8 cellular contexts compared by ENCODE assay signal in the genomic region with DNA sequence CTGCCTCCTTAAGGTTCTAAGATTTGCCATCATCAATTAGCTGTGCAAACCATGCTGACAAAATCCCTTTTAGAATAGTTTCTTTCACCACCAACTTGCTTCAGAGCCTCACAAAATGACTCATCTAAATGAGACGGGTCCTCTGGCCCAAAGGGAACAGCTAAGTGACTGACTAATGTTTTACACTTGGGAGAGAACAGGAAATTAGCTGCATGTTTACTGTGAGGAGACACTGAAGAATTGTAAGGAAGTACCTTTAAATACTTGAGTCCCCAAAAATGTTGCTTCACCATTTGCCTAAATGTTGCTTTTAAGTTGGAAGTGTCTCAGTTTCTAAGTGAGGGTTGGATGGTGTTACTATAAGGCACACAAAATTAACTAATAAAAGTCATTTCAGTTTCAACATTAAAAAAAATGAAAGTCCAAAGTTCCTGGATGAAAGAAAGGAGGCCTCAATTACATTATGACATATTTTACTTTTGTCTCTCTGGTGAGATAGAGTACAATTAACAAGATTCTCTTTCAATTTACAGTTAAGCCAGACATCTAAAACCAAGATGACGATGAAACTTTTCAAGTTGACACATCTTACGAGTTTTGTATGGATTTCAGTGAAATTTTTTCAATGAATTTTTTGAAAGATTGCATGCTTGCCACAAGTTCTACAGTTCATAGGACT.
DNase-seq lines count a peak whose midpoint lies in the region; ATAC-seq, FAIRE-seq and TF ChIP-seq lines count a peak whose summit lies in the region.

No MANE protein-coding gene starts in this region.

- no peaks in the 10 kb centered on the region for H3K79me2 ChIP-seq in GM12878 (ENCODE audit: control insufficient read depth, insufficient read depth, low read length)

- H3K4me3 ChIP-seq in GM12878 = no peak overlapping the region

- no peak for TF ChIP-seq RAD21 in GM12878 (IDR thresholded peaks at IDR 0.05; ENCODE audit: insufficient read depth, low read depth, low read length)

- BruUV-seq in GM12878 (replicated peaks; lab: Mats Ljungman, UMichigan) = no TSS peak

- POLR2A ChIA-PET in GM12878 (lab: Charles Lee) = no interaction called here

- no peaks in the 10 kb centered on the region for H3K36me3 Mint-ChIP-seq in osteocyte (ENCODE audit: unreplicated experiment)

- H3K4me1 ChIP-seq in GM12878 (ENCODE audit: control insufficient read depth, insufficient read depth, low read length) = no peaks in the 10 kb centered on the region

- WGBS in GM12878 (ENCODE audit: insufficient coverage, insufficient replicate concordance, low lambda C conversion rate, missing lambda C conversion rate) = 22% methylated on average over 3 of the region's 3 CpGs

- no peak overlapping the region for H3K27ac ChIP-seq in GM12878 (ENCODE audit: control insufficient read depth, insufficient read depth)

- intact Hi-C loops in GM12878 (cut with micrococcal nuclease; ENCODE audit: unreplicated experiment) = loop anchor here (1.0 to 10.0 kb wide), 3 partner anchors 15 to 210 kb away; no protein-coding TSS in a partner anchor

- no peak overlapping the region for H3K4me3 Mint-ChIP-seq in osteocyte (ENCODE audit: unreplicated experiment)

- no peaks in the 10 kb centered on the region for H3K27me3 Mint-ChIP-seq in osteocyte (ENCODE audit: unreplicated experiment)

- CTCF ChIA-PET in GM12878 (lab: Yijun Ruan, JAX) = interaction anchor here (0.7 to 1.5 kb wide), 5 partner anchors 17 to 221 kb away, joined by 3 to 6 read pairs (median 5); no protein-coding TSS in a partner anchor

- SMC1A ChIA-PET in GM12878 (lab: Charles Lee; ENCODE audit: uncharacterized antibody, unreplicated experiment) = interaction anchor here (0.8 to 2.4 kb wide), 13 partner anchors 10 to 249 kb away, joined by 3 to 11 read pairs (median 5); no protein-coding TSS in a partner anchor

- no peaks in the 10 kb centered on the region; a peak in 1 of 4 replicates for H3K27me3 ChIP-seq in GM12878 (replicated peaks in 1 of 2; ENCODE audit: control insufficient read depth in 2 of 2, insufficient read depth in 2 of 2, low read length in 1 of 2)

- no peak for TF ChIP-seq CTCF in GM12878 (IDR thresholded peaks at IDR 0.05 in 2 of 3, conservative IDR thresholded peaks at IDR 0.05 in 1 of 3; ENCODE audit: control insufficient read depth in 2 of 3, extremely low read depth in 1 of 3, insufficient read depth in 1 of 3, low read depth in 3 of 3, low read length in 3 of 3)
- no peak for TF ChIP-seq CTCF in osteocyte (IDR thresholded peaks at IDR 0.05)

- no peak overlapping the region for H3K4me2 ChIP-seq in GM12878 (ENCODE audit: control insufficient read depth, insufficient read depth)

- H4K20me1 ChIP-seq in GM12878 (ENCODE audit: control insufficient read depth, insufficient read depth) = no peaks in the 10 kb centered on the region

- no peak for TF ChIP-seq POLR2A in GM12878 (IDR thresholded peaks at IDR 0.05; ENCODE audit: low read depth, low read length)

- RAD21 ChIA-PET in GM12878 (lab: Charles Lee; ENCODE audit: unreplicated experiment) = interaction anchor here (0.6 to 3.1 kb wide), 9 partner anchors 9 to 253 kb away, joined by 3 to 17 read pairs (median 3); no protein-coding TSS in a partner anchor

- peaks cover 50% of the 10 kb centered on the region for H3K4me1 Mint-ChIP-seq in osteocyte (ENCODE audit: unreplicated experiment)

- H3K9ac ChIP-seq in GM12878 (ENCODE audit: control insufficient read depth, insufficient read depth, low read length) = no peak overlapping the region

- H2AFZ ChIP-seq in GM12878 (ENCODE audit: control insufficient read depth, low read depth, low read length) = peak overlapping the region; percentile 24

- in situ Hi-C loops in GM12878 (cut with MboI) = no loop called here

- ATAC-seq in HG03575 (IDR thresholded peaks at IDR 0.05; ENCODE audit: extremely low read depth, insufficient number of reproducible peaks, low FRiP score, unreplicated experiment) (peak; percentile 73), GM12878 (peak; percentile 93), HG03095 (IDR thresholded peaks at IDR 0.05; ENCODE audit: unreplicated experiment) (no peak)

- H3K27ac Mint-ChIP-seq in osteocyte (ENCODE audit: unreplicated experiment) = peak overlapping the region; percentile 81

- TF ChIP-seq EP300 in GM12878 (IDR thresholded peaks at IDR 0.05; ENCODE audit: borderline replicate concordance in 1 of 2, control insufficient read depth in 1 of 2, low read depth in 2 of 2, low read length in 2 of 2) = peak in 1 of 2 experiments; percentile 62; a peak in 1 of 4 replicates

- no peak for FAIRE-seq in GM12878 (lab: Jason Lieb, UNC)

- no peaks in the 10 kb centered on the region for H3K9me3 ChIP-seq in GM12878 (replicated peaks; ENCODE audit: control insufficient read depth, insufficient read depth, low read length)

- H3K36me3 ChIP-seq in GM12878 (ENCODE audit: control insufficient read depth in 2 of 2, insufficient read depth in 2 of 2, low read length in 1 of 2) = no peaks in the 10 kb centered on the region

- peak; percentile 13 for DNase-seq in stimulated activated CD4-positive, alpha-beta T cell treated with anti-CD3 and anti-CD28 coated beads, Interleukin-15, amount 100 ng/mL, for 24 hours
- no peak for DNase-seq in stimulated activated CD4-positive, alpha-beta T cell treated with anti-CD3 and anti-CD28 coated beads, Interleukin-2, amount 100 ng/mL, for 48 hours
- DNase-seq in GM12878 (ENCODE audit: low read depth, low spot score) (peak; percentile 63), osteocyte (ENCODE audit: extremely low spot score, unreplicated experiment) (no peak), nucleus accumbens (lab: John Stamatoyannopoulos, UW) (no peak)
- no peak for DNase-seq in stimulated activated naive CD4-positive, alpha-beta T cell treated with Interleukin-2 at 50 U/mL for 16 hours (lab: John Stamatoyannopoulos, UW)

- H3K9me3 Mint-ChIP-seq in osteocyte (ENCODE audit: unreplicated experiment) = no peaks in the 10 kb centered on the region

TF ChIP-seq in GM12878, 131 proteins besides CTCF, POLR2A, EP300 and RAD21 (continues in another document):
- 0 out of 2 replicates have a peak, but pooled peaks have one; percentile 11 for TF ChIP-seq PAX5 (IDR thresholded peaks at IDR 0.05; ENCODE audit: borderline replicate concordance, low read depth, low read length)
- TF ChIP-seq BACH1 (IDR thresholded peaks at IDR 0.05; ENCODE audit: borderline replicate concordance) = peak; percentile 35; the same call in 1 of the 2 replicates
- TF ChIP-seq EED (IDR thresholded peaks at IDR 0.05; ENCODE audit: low read depth) = 0 out of 2 replicates have a peak, but pooled peaks have one; percentile 43
- no peak for TF ChIP-seq RAD51 (IDR thresholded peaks at IDR 0.05)
- peak; percentile 43 for TF ChIP-seq MEF2B (IDR thresholded peaks at IDR 0.05; ENCODE audit: partially characterized antibody, poor library complexity, severe bottlenecking)
- peak; percentile 90 for TF ChIP-seq DPF2 (IDR thresholded peaks at IDR 0.05)
- TF ChIP-seq, protein P1, sequence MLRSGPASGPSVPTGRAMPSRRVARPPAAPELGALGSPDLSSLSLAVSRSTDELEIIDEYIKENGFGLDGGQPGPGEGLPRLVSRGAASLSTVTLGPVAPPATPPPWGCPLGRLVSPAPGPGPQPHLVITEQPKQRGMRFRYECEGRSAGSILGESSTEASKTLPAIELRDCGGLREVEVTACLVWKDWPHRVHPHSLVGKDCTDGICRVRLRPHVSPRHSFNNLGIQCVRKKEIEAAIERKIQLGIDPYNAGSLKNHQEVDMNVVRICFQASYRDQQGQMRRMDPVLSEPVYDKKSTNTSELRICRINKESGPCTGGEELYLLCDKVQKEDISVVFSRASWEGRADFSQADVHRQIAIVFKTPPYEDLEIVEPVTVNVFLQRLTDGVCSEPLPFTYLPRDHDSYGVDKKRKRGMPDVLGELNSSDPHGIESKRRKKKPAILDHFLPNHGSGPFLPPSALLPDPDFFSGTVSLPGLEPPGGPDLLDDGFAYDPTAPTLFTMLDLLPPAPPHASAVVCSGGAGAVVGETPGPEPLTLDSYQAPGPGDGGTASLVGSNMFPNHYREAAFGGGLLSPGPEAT (IDR thresholded peaks at IDR 0.05; ENCODE audit: low read depth) = peak; percentile 73; the same call in 1 of the 2 replicates
- TF ChIP-seq CREM (IDR thresholded peaks at IDR 0.05; ENCODE audit: low read depth) = no peak
- peak; percentile 86 for TF ChIP-seq IKZF1 (conservative IDR thresholded peaks at IDR 0.05)
- no peak for TF ChIP-seq MYC (IDR thresholded peaks at IDR 0.05; ENCODE audit: insufficient read depth, insufficient read length, insufficient replicate concordance, low read length, severe bottlenecking)
- TF ChIP-seq IKZF2 (IDR thresholded peaks at IDR 0.05) = peak; percentile 88 to 91; a peak in 3 of 4 replicates
- TF ChIP-seq ETV6 (conservative IDR thresholded peaks at IDR 0.05 in 1 of 2, IDR thresholded peaks at IDR 0.05 in 1 of 2; ENCODE audit: borderline replicate concordance in 1 of 2, low read depth in 1 of 2) = no peak
- peak; percentile 66; the same call in 1 of the 2 replicates for TF ChIP-seq JUND (IDR thresholded peaks at IDR 0.05; ENCODE audit: low read depth, low read length)
- 0 out of 2 replicates have a peak, but pooled peaks have one; percentile 14 for TF ChIP-seq ZNF24 (IDR thresholded peaks at IDR 0.05)
- peak; percentile 85 for TF ChIP-seq BCL11A (IDR thresholded peaks at IDR 0.05; ENCODE audit: low read depth, low read length)
- TF ChIP-seq FOXK2 (IDR thresholded peaks at IDR 0.05) = no peak
- no peak for TF ChIP-seq SUPT20H (IDR thresholded peaks at IDR 0.05; ENCODE audit: borderline replicate concordance, control insufficient read depth, low read depth, low read length)
- TF ChIP-seq NBN (IDR thresholded peaks at IDR 0.05) = peak; percentile 74
- TF ChIP-seq ATF7 (IDR thresholded peaks at IDR 0.05; ENCODE audit: low read depth) = peak; percentile 66
- peak; percentile 71; the same call in 1 of the 2 replicates for TF ChIP-seq IRF4 (IDR thresholded peaks at IDR 0.05; ENCODE audit: low read depth, low read length)
- TF ChIP-seq, protein P2, sequence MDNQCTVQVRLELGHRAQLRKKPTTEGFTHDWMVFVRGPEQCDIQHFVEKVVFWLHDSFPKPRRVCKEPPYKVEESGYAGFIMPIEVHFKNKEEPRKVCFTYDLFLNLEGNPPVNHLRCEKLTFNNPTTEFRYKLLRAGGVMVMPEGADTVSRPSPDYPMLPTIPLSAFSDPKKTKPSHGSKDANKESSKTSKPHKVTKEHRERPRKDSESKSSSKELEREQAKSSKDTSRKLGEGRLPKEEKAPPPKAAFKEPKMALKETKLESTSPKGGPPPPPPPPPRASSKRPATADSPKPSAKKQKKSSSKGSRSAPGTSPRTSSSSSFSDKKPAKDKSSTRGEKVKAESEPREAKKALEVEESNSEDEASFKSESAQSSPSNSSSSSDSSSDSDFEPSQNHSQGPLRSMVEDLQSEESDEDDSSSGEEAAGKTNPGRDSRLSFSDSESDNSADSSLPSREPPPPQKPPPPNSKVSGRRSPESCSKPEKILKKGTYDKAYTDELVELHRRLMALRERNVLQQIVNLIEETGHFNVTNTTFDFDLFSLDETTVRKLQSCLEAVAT (IDR thresholded peaks at IDR 0.05) = no peak
- 0 out of 3 replicates have a peak, but pooled peaks have one; percentile 26 for TF ChIP-seq POU2F2 (IDR thresholded peaks at IDR 0.05; ENCODE audit: borderline replicate concordance, low read depth, low read length)

Comparison
In these comparisons a context has a peak if more than half of its experiments do, and no peak if none do; other contexts are left out.
1. DNase-seq: peak in stimulated activated CD4-positive, alpha-beta T cell treated with anti-CD3 and anti-CD28 coated beads, Interleukin-15, amount 100 ng/mL, for 24 hours (single experiment) and GM12878 (single experiment); none in stimulated activated CD4-positive, alpha-beta T cell treated with anti-CD3 and anti-CD28 coated beads, Interleukin-2, amount 100 ng/mL, for 48 hours (0 of 2), osteocyte (single experiment), stimulated activated naive CD4-positive, alpha-beta T cell treated with Interleukin-2 at 50 U/mL for 16 hours (single experiment) and nucleus accumbens (0 of 56).